Comparison of ENCODE assay signal across 19 cellular contexts in the genomic region with DNA sequence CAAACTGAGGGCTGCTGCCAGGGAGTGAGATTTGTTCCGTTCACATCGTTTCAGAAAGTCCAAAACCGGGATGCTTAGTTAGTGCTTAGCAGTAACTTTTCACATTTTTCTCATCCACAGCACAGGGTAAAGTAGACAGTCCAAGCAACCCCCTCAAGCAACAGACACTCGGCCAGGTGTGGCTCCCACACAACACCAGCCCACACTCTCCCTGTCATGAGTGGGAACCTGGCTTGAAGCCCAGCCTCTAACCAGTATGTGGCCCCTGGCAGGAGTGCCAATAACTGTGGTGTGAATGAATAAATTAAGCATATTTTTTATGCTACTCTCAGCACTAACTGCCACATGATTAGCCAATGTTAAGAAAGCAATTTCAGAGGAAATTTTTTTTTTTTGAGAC. TPM values are rescaled to one million over a fixed set of nuclear protein-coding genes. Genes with fewer than 3 reads are reported as not detected.
DNase-seq lines count a peak whose midpoint lies in the region; ATAC-seq and TF ChIP-seq lines count a peak whose summit lies in the region.
"Had no signal": no experiment of that assay in that cellular context is flagged by ENCODE, and none has a peak within 500 bp of the region (broad histone marks: within the 10 kb centered on the region; RNA-seq: fewer than 3 reads in every experiment).

No MANE protein-coding gene starts in this region.

- H3K4me3 Mint-ChIP-seq in MCF 10A (ENCODE audit: unreplicated experiment) (no peak overlapping the region), endodermal cell (no peak overlapping the region), neural crest cell (peak overlapping the region; percentile 20)
- H3K4me3 Mint-ChIP-seq: CD4-positive, CD25-positive, alpha-beta regulatory T cell had no signal

- H3K27me3 ChIP-seq in breast epithelium (no peaks in the 10 kb centered on the region), endodermal cell (ENCODE audit: control insufficient read depth, insufficient read depth, low read length, poor library complexity, severe bottlenecking) (no peaks in the 10 kb centered on the region)

- ATAC-seq in GM21825 (IDR thresholded peaks at IDR 0.05; ENCODE audit: unreplicated experiment) (no peak), HG03521 (IDR thresholded peaks at IDR 0.05; ENCODE audit: unreplicated experiment) (no peak)
- ATAC-seq: HepG2 had no signal

- no peak overlapping the region for H3K9ac ChIP-seq in endodermal cell (ENCODE audit: extremely low read depth, low read length, poor library complexity, severe bottlenecking)

- H3K4me1 Mint-ChIP-seq in MCF 10A (ENCODE audit: insufficient read depth, unreplicated experiment) (no peaks in the 10 kb centered on the region), endodermal cell (peaks cover 80% of the 10 kb centered on the region), neural crest cell (peaks cover 92% of the 10 kb centered on the region)

- BruUV-seq in MCF 10A (replicated peaks; lab: Mats Ljungman, UMichigan) = no TSS peak

- H3K27ac Mint-ChIP-seq in MCF 10A (ENCODE audit: low read depth, unreplicated experiment) (no peak overlapping the region), endodermal cell (peak overlapping the region; percentile 74), neural crest cell (ENCODE audit: unreplicated experiment) (peak overlapping the region; percentile 84)
- H3K27ac Mint-ChIP-seq: CD4-positive, CD25-positive, alpha-beta regulatory T cell had no signal

- WGBS in endodermal cell (ENCODE audit: insufficient coverage in 1 of 2, insufficient read length in 1 of 2), 2 experiments = 83% methylated on average over 4 of the region's 4 CpGs; no CpG with 5 or more reads in 1 of the 2 experiments

- peak overlapping the region in 2 of 3 donors; percentile 13 to 20 for H3K4me3 ChIP-seq in breast epithelium
- no peak overlapping the region for H3K4me3 ChIP-seq in endodermal cell (ENCODE audit: low read length)

- TF ChIP-seq CTCF in breast epithelium (IDR thresholded peaks at IDR 0.05) = no peak
- no peak for TF ChIP-seq CTCF in MCF 10A (IDR thresholded peaks at IDR 0.05; ENCODE audit: unreplicated experiment)
- no peak for TF ChIP-seq CTCF in endodermal cell (conservative IDR thresholded peaks at IDR 0.05)
- no peak for TF ChIP-seq CTCF in neural crest cell (conservative IDR thresholded peaks at IDR 0.05)

- peak overlapping the region; percentile 62 to 69 for H3K27ac ChIP-seq in breast epithelium
- H3K27ac ChIP-seq in endodermal cell (ENCODE audit: low read depth, low read length) = peak overlapping the region; percentile 64

- H3K9me3 ChIP-seq in breast epithelium (no peaks in the 10 kb centered on the region), endodermal cell (ENCODE audit: control insufficient read depth, low read length) (no peaks in the 10 kb centered on the region)

- CTCF ChIA-PET in MCF 10A (lab: Yijun Ruan, JAX) = no interaction called here

- POLR2A ChIA-PET in MCF 10A (lab: Yijun Ruan, JAX) = no interaction called here

- TF ChIP-seq POLR2A in breast epithelium (IDR thresholded peaks at IDR 0.05) = no peak

- no peaks in the 10 kb centered on the region for H3K9me3 Mint-ChIP-seq in MCF 10A (ENCODE audit: unreplicated experiment)
- no peaks in the 10 kb centered on the region for H3K9me3 Mint-ChIP-seq in endodermal cell
- H3K9me3 Mint-ChIP-seq in neural crest cell = no peaks in the 10 kb centered on the region

- H3K36me3 Mint-ChIP-seq in MCF 10A (ENCODE audit: insufficient read depth, unreplicated experiment) = peaks cover 1% of the 10 kb centered on the region
- H3K36me3 Mint-ChIP-seq in endodermal cell (ENCODE audit: low read depth) = peaks cover 3% of the 10 kb centered on the region
- no peaks in the 10 kb centered on the region for H3K36me3 Mint-ChIP-seq in neural crest cell (ENCODE audit: low read depth)
- H3K36me3 Mint-ChIP-seq: CD4-positive, CD25-positive, alpha-beta regulatory T cell had no signal

- H3K4me1 ChIP-seq in breast epithelium = peaks cover 0 to 12% of the 10 kb centered on the region in 2 donors
- H3K4me1 ChIP-seq in endodermal cell (ENCODE audit: control insufficient read depth, insufficient read depth, low read length) = peaks cover 45% of the 10 kb centered on the region

- H3K27me3 Mint-ChIP-seq in MCF 10A (ENCODE audit: insufficient read depth, unreplicated experiment) (no peaks in the 10 kb centered on the region), endodermal cell (ENCODE audit: insufficient read depth) (no peaks in the 10 kb centered on the region), neural crest cell (ENCODE audit: low read depth) (no peaks in the 10 kb centered on the region)

- intact Hi-C loops in breast epithelium (cut with DNase I; ENCODE audit: low total_unique reads) = no loop called here
- intact Hi-C loops in MCF 10A (cut with micrococcal nuclease) = no loop called here

- no peaks in the 10 kb centered on the region for H3K36me3 ChIP-seq in breast epithelium
- H3K36me3 ChIP-seq in endodermal cell (ENCODE audit: control insufficient read depth, insufficient read depth, low read length) = no peaks in the 10 kb centered on the region

- DNase-seq in breast epithelium (ENCODE audit: low spot score in 2 of 2) (no peak), MCF 10A (ENCODE audit: unreplicated experiment) (no peak), endodermal cell (no peak), neural crest cell (ENCODE audit: low read depth, low spot score) (no peak), putamen (ENCODE audit: low spot score) (no peak), activated gamma-delta T cell (lab: John Stamatoyannopoulos, UW) (no peak)
- DNase-seq: 8988T; CD4-positive, CD25-positive, alpha-beta regulatory T cell; COR-L47; DMS 273 treated with DMSO at 0.1 percent for 48 hours; GOT3; KBM-7; MV-4-11; NCI-H1694 treated with DMSO at 0.1 percent for 48 hours; NCI-H748 treated with DMSO at 0.1 percent for 48 hours; SHP77 had no signal

RNA-seq across cellular contexts. Expression of a gene that starts 9.9 kb away (rescaled TPM):
- total RNA-seq in breast epithelium (10 to 100 TPM in 2 of 3 donors, 1 to 10 TPM in 1; 3.0 to 31.8 (median 31.0) TPM), MCF 10A (2022) (0.91 and 1.2 TPM in 2 replicates), endodermal cell (10 to 100 TPM; 47.1 to 71.3 TPM), neural crest cell (51.9 and 52.1 TPM in 2 replicates)
- 51.2 TPM for polyA plus RNA-seq in endodermal cell (2013, experiment 1 of 2)
- polyA plus RNA-seq in endodermal cell (2013, experiment 2 of 2) = 54.8 TPM
- total RNA-seq: CD4-positive, CD25-positive, alpha-beta regulatory T cell had no signal
- polyA plus RNA-seq: CD4-positive, CD25-positive, alpha-beta regulatory T cell had no signal

RNA-seq across cellular contexts. Expression of a gene that starts 44.6 kb away (rescaled TPM):
- total RNA-seq in breast epithelium = 1 to 10 TPM in 1 of 3 donors, under 1 TPM in 2; 0.48 to 1.3 (median 0.66) TPM
- 0.66 and 1.3 TPM in 2 replicates for total RNA-seq in MCF 10A (2022)
- 1 to 10 TPM; 3.8 to 8.0 TPM for total RNA-seq in endodermal cell
- 6.6 TPM for polyA plus RNA-seq in endodermal cell (2013, experiment 1 of 2)
- 4.8 TPM for polyA plus RNA-seq in endodermal cell (2013, experiment 2 of 2)
- total RNA-seq in neural crest cell = 0.98 and 1.7 TPM in 2 replicates
- total RNA-seq: CD4-positive, CD25-positive, alpha-beta regulatory T cell had no signal
